13 cellular contexts compared by ENCODE assay signal in genomic region chr14:99560946-99561683, GRCh38. TPM values are rescaled to one million over a fixed set of nuclear protein-coding genes. Genes with fewer than 3 reads are reported as not detected.
DNase-seq lines count a peak whose midpoint lies in the region; ATAC-seq and TF ChIP-seq lines count a peak whose summit lies in the region.
"Had no signal": no experiment of that assay in that cellular context is flagged by ENCODE, and none has a peak within 500 bp of the region (broad histone marks: within the 10 kb centered on the region; RNA-seq: fewer than 3 reads in every experiment).

No MANE protein-coding gene starts in this region.

- intact Hi-C loops in heart left ventricle (cut with DNase I), result loop anchor here in 3 of 10 donors (5.0 kb wide), 2 partner anchors 41 to 66 kb away; partner anchors contain the start of gene CCDC85C (in 2 of the 3)

- no peaks in the 10 kb centered on the region for H3K27me3 Mint-ChIP-seq in progenitor cell of endocrine pancreas
- H3K27me3 Mint-ChIP-seq: activated T-helper 17 cell treated with anti-CD3 and anti-CD28 coated beads, Interleukin-2, amount 50 U/mL, for 72 hours had no signal

- H3K4me1 ChIP-seq in heart left ventricle (peaks cover 3 to 58% (median 47%) of the 10 kb centered on the region in 12 donors), SJCRH30 (peaks cover 12% of the 10 kb centered on the region; the same call in 1 of the 2 replicates)

- H3K27me3 ChIP-seq in heart left ventricle, result no peaks in the 10 kb centered on the region
- H3K27me3 ChIP-seq in SJCRH30, result no peaks in the 10 kb centered on the region
- H3K27me3 ChIP-seq: Peyer's patch had no signal

- ATAC-seq in heart left ventricle, result peak; percentile 52 to 71 (median 56)
- ATAC-seq: activated T-helper 17 cell treated with anti-CD3 and anti-CD28 coated beads, Interleukin-2, amount 50 U/mL, for 72 hours had no signal

- H3K27ac ChIP-seq in heart left ventricle, result peak overlapping the region in 9 of 12 donors; percentile 18 to 86 (median 39)
- no peak overlapping the region for H3K27ac ChIP-seq in SJCRH30

- no peaks in the 10 kb centered on the region for H3K9me3 ChIP-seq in heart left ventricle
- no peaks in the 10 kb centered on the region for H3K9me3 ChIP-seq in SJCRH30 (replicated peaks)
- H3K9me3 ChIP-seq: Peyer's patch had no signal

- peak; percentile 64 for DNase-seq in DMS79 treated with DMSO at 0.1 percent for 48 hours (lab: John Stamatoyannopoulos, UW)
- DNase-seq in NCI-H524 (lab: John Stamatoyannopoulos, UW), result peak; percentile 81 to 86
- peak in 3 of 5 donors; percentile 57 to 73 (median 60) for DNase-seq in heart left ventricle
- no peak for DNase-seq in progenitor cell of endocrine pancreas (ENCODE audit: low spot score, unreplicated experiment)
- DNase-seq in SJCRH30, result no peak
- no peak for DNase-seq in NOMO-1 treated with dmso at 0.1 percent for 144 hours (lab: John Stamatoyannopoulos, UW; ENCODE audit: unreplicated experiment)
- DNase-seq in NCI-H2029 (lab: John Stamatoyannopoulos, UW), result no peak
- no peak for DNase-seq in T-helper 1 cell
- DNase-seq: central memory CD4-positive, alpha-beta T cell; NCI-H1105; stimulated activated CD4-positive, alpha-beta T cell treated with anti-CD3 and anti-CD28 coated beads, Interleukin-4, amount 100 ng/mL, for 4 hours had no signal

- H3K4me3 Mint-ChIP-seq in progenitor cell of endocrine pancreas (ENCODE audit: low read depth), result no peak overlapping the region
- H3K4me3 Mint-ChIP-seq: activated T-helper 17 cell treated with anti-CD3 and anti-CD28 coated beads, Interleukin-2, amount 50 U/mL, for 72 hours had no signal

- H3K36me3 ChIP-seq in heart left ventricle, result no peaks in the 10 kb centered on the region
- no peaks in the 10 kb centered on the region for H3K36me3 ChIP-seq in SJCRH30
- H3K36me3 ChIP-seq: Peyer's patch had no signal

- H3K4me1 Mint-ChIP-seq in progenitor cell of endocrine pancreas (ENCODE audit: low read depth), result peaks cover 46% of the 10 kb centered on the region

- TF ChIP-seq CTCF in heart left ventricle (IDR thresholded peaks at IDR 0.05), result no peak
- TF ChIP-seq CTCF in progenitor cell of endocrine pancreas (IDR thresholded peaks at IDR 0.05; ENCODE audit: unreplicated experiment), result no peak

- H3K4me3 ChIP-seq in heart left ventricle (no peak overlapping the region), SJCRH30 (no peak overlapping the region)
- H3K4me3 ChIP-seq: Peyer's patch had no signal

- H3K36me3 Mint-ChIP-seq in progenitor cell of endocrine pancreas (ENCODE audit: insufficient read depth), result peaks cover 4% of the 10 kb centered on the region

- peak overlapping the region; percentile 69 for H3K27ac Mint-ChIP-seq in progenitor cell of endocrine pancreas
- H3K27ac Mint-ChIP-seq: activated T-helper 17 cell treated with anti-CD3 and anti-CD28 coated beads, Interleukin-2, amount 50 U/mL, for 72 hours had no signal

- no peak for TF ChIP-seq POLR2A in heart left ventricle (IDR thresholded peaks at IDR 0.05)

- no peaks in the 10 kb centered on the region for H3K9me3 Mint-ChIP-seq in progenitor cell of endocrine pancreas (ENCODE audit: low read depth)
- H3K9me3 Mint-ChIP-seq: activated T-helper 17 cell treated with anti-CD3 and anti-CD28 coated beads, Interleukin-2, amount 50 U/mL, for 72 hours had no signal

- WGBS in heart left ventricle, 4 donors, result 53 to 61% (median 59%) methylated on average over 7 to 15 of the region's 15 CpGs

RNA-seq across cellular contexts. Expression of gene CCDC85C, which starts 42.9 kb away (rescaled TPM):
- total RNA-seq in heart left ventricle, result 10 to 100 TPM; 22.5 to 45.4 (median 29.2) TPM
- polyA plus RNA-seq in heart left ventricle, result 10 to 100 TPM; 29.7 to 43.5 TPM
- 43.6 and 44.9 TPM in 2 replicates for total RNA-seq in progenitor cell of endocrine pancreas
- total RNA-seq in SJCRH30 (2014; rRNA removed; shearing (Covaris generic)), result 12.2 and 12.9 TPM in 2 replicates

Comparison
In these comparisons a context has a peak if more than half of its experiments do, and no peak if none do; other contexts are left out.
1. DNase-seq: peak in DMS79 treated with DMSO at 0.1 percent for 48 hours (single experiment), NCI-H524 (2 of 2) and heart left ventricle (3 of 5); none in progenitor cell of endocrine pancreas (single experiment), SJCRH30 (0 of 2), NOMO-1 treated with dmso at 0.1 percent for 144 hours (single experiment), NCI-H2029 (single experiment) and T-helper 1 cell (0 of 5).